22 cellular contexts compared by ENCODE assay signal in genomic region chr6:130093546-130093945, GRCh38.
A peak's percentile ranks its signal among the peaks of the same experiment; 100 is the strongest.
DNase-seq lines count a peak whose midpoint lies in the region; ATAC-seq, FAIRE-seq and TF ChIP-seq lines count a peak whose summit lies in the region.
"Had no signal": no experiment of that assay in that cellular context is flagged by ENCODE, and none has a peak within 500 bp of the region (broad histone marks: within the 10 kb centered on the region; RNA-seq: fewer than 3 reads in every experiment).

No MANE protein-coding gene starts in this region.

- no peak overlapping the region for H3K4me3 ChIP-seq in HepG2 (replicated peaks in 1 of 3; ENCODE audit: insufficient read depth in 1 of 3, low read depth in 2 of 3, low read length in 3 of 3)
- no peak overlapping the region for H3K4me3 ChIP-seq in right lobe of liver
- no peak overlapping the region for H3K4me3 ChIP-seq in Jurkat, Clone E6-1 (ENCODE audit: low read length)
- H3K4me3 ChIP-seq: BLaER1 had no signal

- H3K27ac ChIP-seq in HepG2 (ENCODE audit: extremely low read length, insufficient read depth, low read length), result no peak overlapping the region
- H3K27ac ChIP-seq in right lobe of liver, result no peak overlapping the region
- H3K27ac ChIP-seq: BLaER1 had no signal

- WGBS in HepG2 (ENCODE audit: low lambda C conversion rate), result 15% methylated on average over 1 of the region's 1 CpG
- WGBS in right lobe of liver (ENCODE audit: insufficient coverage, low coverage, low lambda C conversion rate, missing lambda C conversion rate), result 100% methylated on average over 1 of the region's 1 CpG

- intact Hi-C loops in HepG2 (cut with micrococcal nuclease; ENCODE audit: unreplicated experiment), result no loop called here
- intact Hi-C loops in right lobe of liver (cut with DNase I), result no loop called here

- no peak for DNase-seq in HepG2 (ENCODE audit: low spot score)
- no peak for DNase-seq in right lobe of liver
- peak; percentile 56 for DNase-seq in Jurkat, Clone E6-1 (ENCODE audit: low read depth, low spot score)
- no peak for DNase-seq in dedifferentiated amniotic fluid mesenchymal stem cell (ENCODE audit: extremely low spot score)
- DNase-seq in retina, result no peak
- DNase-seq: 8988T; ACHN; BE2C; C1 segment of cervical spinal cord; CD4-positive, alpha-beta memory T cell; CD4-positive, CD25-positive, alpha-beta regulatory T cell; CD8-positive, alpha-beta memory T cell; COR-L47; DMS 273 treated with DMSO at 0.1 percent for 48 hours; DMS153; DMS53; DMS79; GF-D8 had no signal

- H4K20me1 ChIP-seq in HepG2 (ENCODE audit: insufficient read depth, low read length), result no peaks in the 10 kb centered on the region
- H4K20me1 ChIP-seq: BLaER1 had no signal

- CTCF ChIA-PET in HepG2 (lab: Yijun Ruan, JAX; ENCODE audit: low intra/inter-chr PET ratio, low total read pairs), result no interaction called here

- ATAC-seq in HepG2 (no peak), right lobe of liver (no peak)

- H3K4me1 ChIP-seq in HepG2 (ENCODE audit: insufficient read depth, low read length) (no peaks in the 10 kb centered on the region), right lobe of liver (no peaks in the 10 kb centered on the region)
- H3K4me1 ChIP-seq: BE2C, BLaER1 had no signal

- peak overlapping the region; percentile 28 for H2AFZ ChIP-seq in HepG2 (ENCODE audit: low read length)

- no peak for TF ChIP-seq RAD21 in HepG2 (CRISPR knock-in tag; IDR thresholded peaks at IDR 0.05)

- in situ Hi-C loops in HepG2 (cut with HindIII; ENCODE audit: extremely low pct_ligation_motif_present, low pct_unique_long_range_greater_than_20kb), result no loop called here

- TF ChIP-seq POLR2A in HepG2 (IDR thresholded peaks at IDR 0.05; ENCODE audit: insufficient read depth in 1 of 2, low read depth in 2 of 2, low read length in 2 of 2) (no peak), right lobe of liver (IDR thresholded peaks at IDR 0.05) (no peak)

- H3K36me3 ChIP-seq in HepG2 (replicated peaks in 1 of 2; ENCODE audit: control insufficient read depth in 1 of 2, insufficient read depth in 2 of 2, low read length in 2 of 2) (no peaks in the 10 kb centered on the region), right lobe of liver (peaks cover 0 to 17% (median 0%) of the 10 kb centered on the region in 4 donors)
- H3K36me3 ChIP-seq: BE2C had no signal

- TF ChIP-seq CTCF in HepG2 (CRISPR knock-in tag; IDR thresholded peaks at IDR 0.05) (no peak), right lobe of liver (IDR thresholded peaks at IDR 0.05) (no peak)

- H3K27me3 ChIP-seq in HepG2 (ENCODE audit: control insufficient read depth in 1 of 2, insufficient read depth in 2 of 2, low read length in 2 of 2), result no peaks in the 10 kb centered on the region
- H3K27me3 ChIP-seq in right lobe of liver, result no peaks in the 10 kb centered on the region
- H3K27me3 ChIP-seq: BE2C, BLaER1 had no signal

- POLR2A ChIA-PET in HepG2 (lab: Yijun Ruan, JAX), result no interaction called here

- H3K4me2 ChIP-seq in HepG2 (ENCODE audit: low read depth, low read length), result no peak overlapping the region
- H3K4me2 ChIP-seq: BLaER1 had no signal

- no peak overlapping the region for H3K9ac ChIP-seq in HepG2 (ENCODE audit: insufficient read depth, low read depth, low read length)
- H3K9ac ChIP-seq: BLaER1 had no signal

- BruUV-seq in HepG2 (replicated peaks; lab: Mats Ljungman, UMichigan), result no TSS peak

- no peaks in the 10 kb centered on the region for H3K79me2 ChIP-seq in HepG2 (ENCODE audit: insufficient read depth, low read length)

- TF ChIP-seq EP300 in HepG2 (IDR thresholded peaks at IDR 0.05; ENCODE audit: low read depth in 2 of 2, low read length in 2 of 2), result no peak
- no peak for TF ChIP-seq EP300 in HepG2 (CRISPR knock-in tag; IDR thresholded peaks at IDR 0.05; ENCODE audit: borderline replicate concordance)

- no peak for FAIRE-seq in HepG2 (lab: Jason Lieb, UNC)
- FAIRE-seq: A204.1, GM12891, GM19239 had no signal

- H3K9me3 ChIP-seq in HepG2 (ENCODE audit: low read length) (no peaks in the 10 kb centered on the region), right lobe of liver (no peaks in the 10 kb centered on the region)
- H3K9me3 ChIP-seq: BE2C, BLaER1 had no signal

TF ChIP-seq in HepG2, 621 proteins besides CTCF, POLR2A, EP300 and RAD21:
- TF ChIP-seq SIN3A (IDR thresholded peaks at IDR 0.05; ENCODE audit: borderline replicate concordance, low read depth, low read length), result no peak
- no peak for TF ChIP-seq ZNF468 (CRISPR knock-in tag; IDR thresholded peaks at IDR 0.05)
- TF ChIP-seq LCORL (IDR thresholded peaks at IDR 0.05), result no peak
- no peak for TF ChIP-seq LCORL (CRISPR knock-in tag; IDR thresholded peaks at IDR 0.05)
- TF ChIP-seq KDM4B (CRISPR knock-in tag; IDR thresholded peaks at IDR 0.05), result no peak
- TF ChIP-seq TP53 (CRISPR knock-in tag; conservative IDR thresholded peaks at IDR 0.05), result no peak
- no peak for TF ChIP-seq PCBP2 (optimal IDR thresholded peaks at IDR 0.05; ENCODE audit: low read depth, low read length, poor library complexity, severe bottlenecking)
- TF ChIP-seq IRF9 (CRISPR knock-in tag; IDR thresholded peaks at IDR 0.05; ENCODE audit: borderline replicate concordance), result no peak
- no peak for TF ChIP-seq NCOA5 (CRISPR knock-in tag; IDR thresholded peaks at IDR 0.05)
- TF ChIP-seq FOXP1 (IDR thresholded peaks at IDR 0.05), result no peak
- TF ChIP-seq FOXP1 (CRISPR knock-in tag; IDR thresholded peaks at IDR 0.05), result no peak
- TF ChIP-seq ZFP1 (CRISPR knock-in tag; IDR thresholded peaks at IDR 0.05), result no peak
- TF ChIP-seq ZNF205 (CRISPR knock-in tag; IDR thresholded peaks at IDR 0.05), result no peak
- no peak for TF ChIP-seq CEBPZ (IDR thresholded peaks at IDR 0.05; ENCODE audit: low read length)
- TF ChIP-seq ZBTB21 (CRISPR knock-in tag; IDR thresholded peaks at IDR 0.05), result no peak
- no peak for TF ChIP-seq NFE2 (CRISPR knock-in tag; IDR thresholded peaks at IDR 0.05)
- no peak for TF ChIP-seq BHLHE40 (IDR thresholded peaks at IDR 0.05; ENCODE audit: low read length)
